8 cellular contexts compared by ENCODE assay signal in the genomic region with DNA sequence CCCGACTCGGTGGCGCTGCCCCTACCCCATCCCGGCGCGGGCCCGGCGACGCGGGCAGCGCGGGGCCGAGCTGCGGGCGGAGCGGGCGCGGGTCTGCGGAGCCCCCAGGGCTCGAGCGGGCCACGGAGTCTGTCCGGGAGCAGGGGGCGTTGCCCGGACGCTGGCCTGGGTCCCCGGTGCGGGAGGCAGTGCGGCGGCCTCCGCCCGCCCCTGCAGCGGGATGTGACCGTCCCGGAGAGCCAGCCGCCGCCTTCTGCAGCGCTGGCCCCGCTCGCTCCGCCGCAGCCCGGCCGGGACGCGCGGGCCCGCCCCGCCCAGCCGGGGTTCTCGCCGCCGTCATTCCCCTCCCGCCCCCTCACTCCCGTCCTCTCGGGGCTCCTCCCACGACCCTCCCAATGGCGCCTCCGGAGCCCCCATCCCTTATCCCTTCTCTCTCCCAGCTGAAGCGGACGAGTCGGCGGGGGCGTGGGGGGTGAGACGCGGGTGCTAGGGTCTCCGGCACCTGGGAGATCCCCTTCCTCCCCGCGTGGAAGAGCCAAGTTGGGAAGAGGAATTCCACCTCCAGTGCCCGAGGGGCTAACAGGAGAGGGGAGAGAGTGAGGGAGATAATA. TPM values are rescaled to one million over a fixed set of nuclear protein-coding genes. Genes with fewer than 3 reads are reported as not detected.
DNase-seq lines count a peak whose midpoint lies in the region; ATAC-seq, FAIRE-seq and TF ChIP-seq lines count a peak whose summit lies in the region.

A gene with protein sequence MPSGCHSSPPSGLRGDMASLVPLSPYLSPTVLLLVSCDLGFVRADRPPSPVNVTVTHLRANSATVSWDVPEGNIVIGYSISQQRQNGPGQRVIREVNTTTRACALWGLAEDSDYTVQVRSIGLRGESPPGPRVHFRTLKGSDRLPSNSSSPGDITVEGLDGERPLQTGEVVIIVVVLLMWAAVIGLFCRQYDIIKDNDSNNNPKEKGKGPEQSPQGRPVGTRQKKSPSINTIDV (minus strand): TSS at position 257 of the 611 bp plus-strand sequence. CDS start 521 bp downstream, outside the sequence.

- CTCF ChIA-PET in H1 (lab: Charles Lee; ENCODE audit: partially characterized antibody), result interaction anchor here (0.9 to 1.2 kb wide), 4 partner anchors 14 to 147 kb away, joined by 3 to 4 read pairs (median 4); no protein-coding TSS in a partner anchor

- H4K91ac ChIP-seq in H1 (replicated peaks; ENCODE audit: insufficient read length, low read length) (no peak within 1 kb of the TSS), mesenchymal stem cell (ENCODE audit: low read length) (no peak within 1 kb of the TSS)

- H3K14ac ChIP-seq in H1 (ENCODE audit: insufficient read length), result no peak within 1 kb of the TSS
- H3K14ac ChIP-seq in mesenchymal stem cell (ENCODE audit: low read length in 2 of 2), result no peak within 1 kb of the TSS

- peaks cover 20% of the 10 kb centered on the region for H3K4me1 Mint-ChIP-seq in GM23338
- peaks cover 18% of the 10 kb centered on the region for H3K4me1 Mint-ChIP-seq in T-helper 17 cell

- H3K18ac ChIP-seq in H1 (ENCODE audit: extremely low read depth, low read length), result peak within 1 kb of the TSS; percentile 55; the same call in 1 of the 2 replicates
- H3K18ac ChIP-seq in mesenchymal stem cell (ENCODE audit: low read depth in 1 of 2, low read length in 2 of 2), result peak within 1 kb of the TSS in 1 of 2 experiments; percentile 63

- FAIRE-seq in H1 (lab: Jason Lieb, UNC), result no peak

- TF ChIP-seq RAD21 in H1 (IDR thresholded peaks at IDR 0.05 in 1 of 2, conservative IDR thresholded peaks at IDR 0.05 in 1 of 2; ENCODE audit: low read depth in 2 of 2, low read length in 2 of 2), result no peak

- H4K5ac ChIP-seq in H1 (ENCODE audit: insufficient read length, low read depth, low read length), result no peak within 1 kb of the TSS

- no peaks in the 10 kb centered on the region for H4K20me1 ChIP-seq in GM23338 (replicated peaks; ENCODE audit: insufficient read depth)
- H4K20me1 ChIP-seq in H1 (replicated peaks in 1 of 2; ENCODE audit: control insufficient read depth in 1 of 2, insufficient read depth in 2 of 2, low read length in 2 of 2), result no peaks in the 10 kb centered on the region

- H2BK15ac ChIP-seq in H1 (ENCODE audit: low read length), result no peak within 1 kb of the TSS
- H2BK15ac ChIP-seq in mesenchymal stem cell (ENCODE audit: low read depth, poor library complexity, severe bottlenecking), result peak within 1 kb of the TSS; percentile 74

- H2AFZ ChIP-seq in GM23338, result peak within 1 kb of the TSS; percentile 100
- H2AFZ ChIP-seq in H1 (ENCODE audit: low read length), result peak within 1 kb of the TSS; percentile 95
- H2AFZ ChIP-seq in mesenchymal stem cell (ENCODE audit: low read depth, low read length), result peak within 1 kb of the TSS; percentile 54

- H3K27me3 ChIP-seq in GM23338 (ENCODE audit: insufficient read depth) (peaks cover 31% of the 10 kb centered on the region), H1 (replicated peaks in 1 of 4; ENCODE audit: control insufficient read depth in 3 of 4, extremely low read depth in 1 of 4, insufficient read depth in 3 of 4, low read length in 3 of 4) (peaks cover 0 to 9% (median 7%) of the 10 kb centered on the region in 4 experiments; a peak in 5 of 7 replicates), mesenchymal stem cell (ENCODE audit: control insufficient read depth in 1 of 2, insufficient read depth in 1 of 2, low read length in 2 of 2) (peaks cover 0 to 25% of the 10 kb centered on the region in 2 experiments), thymus (ENCODE audit: control insufficient read depth, insufficient read depth) (peaks cover 34% of the 10 kb centered on the region)

- TF ChIP-seq EP300 in H1 (IDR thresholded peaks at IDR 0.05; ENCODE audit: borderline replicate concordance in 1 of 2, low read depth in 2 of 2, low read length in 2 of 2), result no peak

- peak within 1 kb of the TSS; percentile 92 for H3K4me3 Mint-ChIP-seq in GM23338
- peak within 1 kb of the TSS; percentile 86 for H3K4me3 Mint-ChIP-seq in T-helper 17 cell

- H4K8ac ChIP-seq in H1 (ENCODE audit: extremely low read depth, insufficient read depth, low read length) (peak within 1 kb of the TSS; percentile 22; the same call in 1 of the 2 replicates), mesenchymal stem cell (ENCODE audit: low read length) (peak within 1 kb of the TSS; percentile 14)

- H3K4me2 ChIP-seq in GM23338 (peak within 1 kb of the TSS; percentile 98), H1 (ENCODE audit: insufficient read depth in 1 of 2, low read depth in 2 of 2, low read length in 2 of 2) (peak within 1 kb of the TSS; percentile 61 to 100), mesenchymal stem cell (ENCODE audit: low read length, poor library complexity, severe bottlenecking) (peak within 1 kb of the TSS; percentile 88)

- peak within 1 kb of the TSS in 2 of 4 experiments; percentile 38 to 59; a peak in 4 of 7 replicates for H3K9ac ChIP-seq in H1 (replicated peaks in 1 of 4; ENCODE audit: extremely low read depth in 1 of 4, low read depth in 3 of 4, low read length in 3 of 4)
- H3K9ac ChIP-seq in mesenchymal stem cell (ENCODE audit: low read length), result peak within 1 kb of the TSS; percentile 91

- H3K4me1 ChIP-seq in GM23338 (ENCODE audit: insufficient read depth), result 0 out of 2 replicates have a peak, but pooled peaks cover 15% of the 10 kb centered on the region
- peaks cover 3 to 11% (median 4%) of the 10 kb centered on the region in 4 experiments for H3K4me1 ChIP-seq in H1 (replicated peaks in 1 of 4; ENCODE audit: control insufficient read depth in 3 of 4, insufficient read depth in 4 of 4, low read length in 3 of 4)
- peaks cover 12% of the 10 kb centered on the region for H3K4me1 ChIP-seq in mesenchymal stem cell (ENCODE audit: control insufficient read depth, insufficient read depth, low read depth, low read length)
- peaks cover 9% of the 10 kb centered on the region for H3K4me1 ChIP-seq in thymus (ENCODE audit: control insufficient read depth, insufficient read depth, low read length)

- peak; percentile 83 for ATAC-seq in GM23338
- ATAC-seq in T-helper 17 cell, result peak; percentile 74
- no peak for ATAC-seq in HG03457 (IDR thresholded peaks at IDR 0.05; ENCODE audit: unreplicated experiment)
- ATAC-seq in HG02588 (IDR thresholded peaks at IDR 0.05; ENCODE audit: unreplicated experiment), result no peak

- H3K9me3 Mint-ChIP-seq in GM23338, result no peaks in the 10 kb centered on the region

- H3K9me2 ChIP-seq in GM23338 (ENCODE audit: insufficient read depth), result no peaks in the 10 kb centered on the region

- TF ChIP-seq POLR2A in H1 (IDR thresholded peaks at IDR 0.05; ENCODE audit: control extremely low read depth in 1 of 2, low read depth in 2 of 2, low read length in 2 of 2), result no peak

- no peak within 1 kb of the TSS for H2AK5ac ChIP-seq in H1 (ENCODE audit: low read depth, low read length)
- no peak within 1 kb of the TSS for H2AK5ac ChIP-seq in mesenchymal stem cell (ENCODE audit: low read length, severe bottlenecking)

- H3K79me1 ChIP-seq in H1 (ENCODE audit: low read depth, low read length) (no peaks in the 10 kb centered on the region), mesenchymal stem cell (replicated peaks; ENCODE audit: low read length, poor library complexity, severe bottlenecking) (peaks cover 6% of the 10 kb centered on the region)

- POLR2A ChIA-PET in H1 (lab: Charles Lee; ENCODE audit: partially characterized antibody), result interaction anchor here (0.6 to 2.0 kb wide), 7 partner anchors 9 to 1059 kb away, joined by 3 to 10 read pairs (median 3); partner anchors contain the start of genes GTF3C2, PPM1G, SLC4A1AP and SUPT7L

- no peak within 1 kb of the TSS for H3K4ac ChIP-seq in H1 (replicated peaks; ENCODE audit: insufficient read length, low read depth, low read length)
- H3K4ac ChIP-seq in mesenchymal stem cell (ENCODE audit: low read depth in 1 of 2, low read length in 2 of 2), result peak within 1 kb of the TSS in 1 of 2 experiments; percentile 33

- 1% methylated on average over 34 of the region's 70 CpGs; no CpG with 5 or more reads in 1 of the 2 experiments for WGBS in H1 (ENCODE audit: extremely low coverage in 1 of 2, insufficient coverage in 1 of 2, insufficient read length in 1 of 2, insufficient replicate concordance in 2 of 2, low coverage in 1 of 2, low lambda C conversion rate in 2 of 2, missing lambda C conversion rate in 1 of 2), 2 experiments
- WGBS in mesenchymal stem cell, result 0% methylated on average over 30 of the region's 70 CpGs
- 1% methylated on average over 70 of the region's 70 CpGs for WGBS in thymus

- H2BK20ac ChIP-seq in H1 (ENCODE audit: low read length), result no peak within 1 kb of the TSS

- H3K56ac ChIP-seq in H1 (replicated peaks; ENCODE audit: insufficient read length, low read depth, low read length), result no peak within 1 kb of the TSS

- H2BK120ac ChIP-seq in H1 (replicated peaks; ENCODE audit: low read depth, low read length) (no peak within 1 kb of the TSS), mesenchymal stem cell (ENCODE audit: low read depth, low read length) (no peak within 1 kb of the TSS)

- H3K9me3 ChIP-seq in T-helper 17 cell (ENCODE audit: control insufficient read depth, low read length, poor library complexity, severe bottlenecking) (no peaks in the 10 kb centered on the region), H1 (ENCODE audit: insufficient read depth in 2 of 2, low read depth in 1 of 2, low read length in 1 of 2) (no peaks in the 10 kb centered on the region; a peak in 1 of 4 replicates), mesenchymal stem cell (ENCODE audit: control insufficient read depth, low read length) (no peaks in the 10 kb centered on the region), thymus (ENCODE audit: control insufficient read depth) (no peaks in the 10 kb centered on the region)

- H3K27me3 Mint-ChIP-seq in GM23338 (ENCODE audit: insufficient read depth, low read depth, poor library complexity) (peaks cover 21% of the 10 kb centered on the region), T-helper 17 cell (peaks cover 51% of the 10 kb centered on the region)

- H3K23me2 ChIP-seq in H1 (ENCODE audit: low read depth, low read length), result peaks cover 8% of the 10 kb centered on the region

- H3K4me3 ChIP-seq in GM23338 (peak within 1 kb of the TSS; percentile 98), H1 (ENCODE audit: extremely low read depth in 1 of 4, insufficient read depth in 2 of 4, low read depth in 3 of 4, low read length in 4 of 4) (peak within 1 kb of the TSS; percentile 52 to 96 (median 76)), mesenchymal stem cell (ENCODE audit: insufficient read depth in 1 of 2, low read depth in 1 of 2, low read length in 2 of 2) (peak within 1 kb of the TSS; percentile 82 to 88), thymus (ENCODE audit: low read length) (peak within 1 kb of the TSS; percentile 45)

- H3F3A ChIP-seq in GM23338 (replicated peaks; ENCODE audit: low read depth), result 0 out of 2 replicates have a peak, but pooled peaks cover 3% of the 10 kb centered on the region

- H3K79me2 ChIP-seq in GM23338 (replicated peaks; ENCODE audit: insufficient read depth) (no peaks in the 10 kb centered on the region), H1 (ENCODE audit: control insufficient read depth in 1 of 2, insufficient read depth in 2 of 2, low read length in 2 of 2) (no peaks in the 10 kb centered on the region)

- H3K36me3 ChIP-seq in GM23338 (ENCODE audit: insufficient read depth), result no peaks in the 10 kb centered on the region
- no peaks in the 10 kb centered on the region for H3K36me3 ChIP-seq in H1 (ENCODE audit: control insufficient read depth in 2 of 4, insufficient read depth in 4 of 4, low read length in 3 of 4)
- peaks cover 4 to 22% of the 10 kb centered on the region in 2 experiments for H3K36me3 ChIP-seq in mesenchymal stem cell (ENCODE audit: control insufficient read depth in 1 of 2, insufficient read depth in 2 of 2, low read depth in 1 of 2, low read length in 2 of 2)
- no peaks in the 10 kb centered on the region for H3K36me3 ChIP-seq in thymus (ENCODE audit: control insufficient read depth, insufficient read depth)

- H2BK12ac ChIP-seq in H1 (ENCODE audit: low read depth, low read length) (peak within 1 kb of the TSS; percentile 61; the same call in 1 of the 2 replicates), mesenchymal stem cell (ENCODE audit: low read length in 2 of 2) (no peak within 1 kb of the TSS)

- H2BK5ac ChIP-seq in H1 (ENCODE audit: low read depth, low read length) (peak within 1 kb of the TSS; percentile 38; the same call in 1 of the 2 replicates), mesenchymal stem cell (ENCODE audit: low read depth, low read length, poor library complexity, severe bottlenecking) (no peak within 1 kb of the TSS)

- H3K36me3 Mint-ChIP-seq in GM23338 (ENCODE audit: low read depth) (no peaks in the 10 kb centered on the region; the same call in 2 of the 3 replicates), T-helper 17 cell (ENCODE audit: low read depth) (peaks cover 13% of the 10 kb centered on the region)

- H3K27ac Mint-ChIP-seq in GM23338 (no peak within 1 kb of the TSS), T-helper 17 cell (no peak within 1 kb of the TSS)

- H3K23ac ChIP-seq in H1 (ENCODE audit: insufficient read length) (no peak within 1 kb of the TSS), mesenchymal stem cell (ENCODE audit: low read length in 2 of 2) (no peak within 1 kb of the TSS)

- no peak within 1 kb of the TSS for H3K27ac ChIP-seq in GM23338 (ENCODE audit: low read depth)
- no peak within 1 kb of the TSS; the same call in 1 of the 2 replicates for H3K27ac ChIP-seq in H1 (ENCODE audit: low read depth, low read length)
- no peak within 1 kb of the TSS for H3K27ac ChIP-seq in mesenchymal stem cell (ENCODE audit: low read length, poor library complexity, severe bottlenecking)
- no peak within 1 kb of the TSS for H3K27ac ChIP-seq in thymus (ENCODE audit: low read depth)

- DNase-seq in GM23338 (ENCODE audit: low spot score) (peak; percentile 76), T-helper 17 cell (peak in 2 of 3 donors; percentile 20 to 27), H1 (ENCODE audit: low read depth in 1 of 2, low spot score in 2 of 2) (peak in 1 of 2 experiments; percentile 78), mesenchymal stem cell (peak; percentile 18), NCI-H2196 treated with DMSO at 0.1 percent for 48 hours (lab: John Stamatoyannopoulos, UW; ENCODE audit: unreplicated experiment) (no peak)

- TF ChIP-seq CTCF in GM23338 (conservative IDR thresholded peaks at IDR 0.05; ENCODE audit: low read depth in 2 of 2) (no peak), H1 (IDR thresholded peaks at IDR 0.05; ENCODE audit: control extremely low read depth in 1 of 3, insufficient read depth in 1 of 3, low read depth in 1 of 3, low read length in 3 of 3) (no peak)

RNA-seq across cellular contexts. Expression of the gene that starts here (rescaled TPM):
- total RNA-seq in GM23338 (2014; rRNA removed; shearing (Covaris generic)), result 13.3 and 13.7 TPM in 2 replicates
- polyA plus RNA-seq in GM23338 (2016; fragmentation: Nextera tagmentation; extraction: Ambion mirVana) (5.9 and 7.8 TPM in 2 replicates), H1 (2011; rRNA removed) (14.0 and 14.1 TPM in 2 replicates), thymus (4.3 TPM)
- total RNA-seq in T-helper 17 cell, result not detected
- 13.4 and 14.7 TPM in 2 replicates for total RNA-seq in H1 (2021; fragmentation: NEBNext Ultra II Directional; extraction: Animal tissue kit (Norgen Biotek cat#: 25700))
- polyA plus RNA-seq in H1 (2011; cell fraction: cytosol; rRNA removed), result 12.2 TPM
- polyA plus RNA-seq in H1 (2011; cell fraction: nucleus; rRNA removed), result 13.7 TPM
- 9.1 to 14.9 TPM (median 14.5 TPM) in 4 replicates for polyA plus RNA-seq in H1 (2012, experiment 1 of 2)
- polyA plus RNA-seq in H1 (2012, experiment 2 of 2), result 18.5 TPM
- 8.6 TPM for polyA plus RNA-seq in H1 (2013, experiment 1 of 2)
- 9.0 TPM for polyA plus RNA-seq in H1 (2013, experiment 2 of 2)
- 4.4 and 5.9 TPM in 2 replicates for polyA minus RNA-seq in H1 (2011; rRNA and poly(A)+ RNA removed)
- 5.9 TPM for polyA minus RNA-seq in H1 (2011; cell fraction: cytosol; rRNA and poly(A)+ RNA removed)
- polyA minus RNA-seq in H1 (2011; cell fraction: nucleus; rRNA and poly(A)+ RNA removed), result 8.4 TPM
- 3.7 TPM for polyA plus RNA-seq in mesenchymal stem cell (2013, experiment 1 of 2)
- polyA plus RNA-seq in mesenchymal stem cell (2013, experiment 2 of 2), result 3.2 TPM

Comparison
In these comparisons a context has a peak if more than half of its experiments do, and no peak if none do; other contexts are left out.
1. RNA of the gene that starts here (total RNA-seq): 13.4 to 14.7 TPM in H1 and 13.3 to 13.7 TPM in GM23338; not detected in T-helper 17 cell; every median in the first group is over 10 times any median in the second.
2. Peak in DNase-seq and ATAC-seq in T-helper 17 cell; RNA of the gene not detected or under 1 TPM.
3. H3K4me3 ChIP-seq: peak in every context shown above with its lines; median percentile 98 in GM23338; 85 in mesenchymal stem cell; 76 in H1; 45 in thymus.
4. Peak in every context shown above with its lines, with median percentiles within 50 percentile points of each other: H2AFZ ChIP-seq and H3K4me2 ChIP-seq.